ENCODE assay signal across 9 cellular contexts in genomic region chr6:166505133-166505905, GRCh38.
"Had no signal": no experiment of that assay in that cellular context is flagged by ENCODE, and none has a peak within 500 bp of the region (broad histone marks: within the 10 kb centered on the region; RNA-seq: fewer than 3 reads in every experiment).

No MANE protein-coding gene starts in this region.

- H3K36me3 ChIP-seq: HAP-1 had no signal

- H3K9me3 ChIP-seq: HAP-1 had no signal

- ATAC-seq: HCT116, HepG2 had no signal

- H3K4me3 ChIP-seq: GM23248, HAP-1 had no signal

- H3K4me1 ChIP-seq: HAP-1 had no signal

- H3K9ac ChIP-seq: GM23248 had no signal

- H3K4me3 Mint-ChIP-seq: HFFc6 had no signal

- H3K27ac ChIP-seq: GM23248, HL-60 had no signal

- H3K9me3 Mint-ChIP-seq: HFFc6 had no signal

- H3K27ac Mint-ChIP-seq: HFFc6, IgD-negative memory B cell had no signal

- H2AFZ ChIP-seq: GM23248 had no signal

- DNase-seq: GM23248, GOT3, H7, HFFc6 had no signal

- H3K36me3 Mint-ChIP-seq: IgD-negative memory B cell had no signal
